In genomic region chr1:57492846-57493245, GRCh38 we compare ENCODE assay signal across 28 cellular contexts.
"Had no signal": no experiment of that assay in that cellular context is flagged by ENCODE, and none has a peak within 500 bp of the region (broad histone marks: within the 10 kb centered on the region; RNA-seq: fewer than 3 reads in every experiment).

No MANE protein-coding gene starts in this region.

- DNase-seq: effector CD4-positive, alpha-beta T cell; endodermal cell; erythroblast; foreskin keratinocyte; head of caudate nucleus; kidney; left cardiac atrium; left ventricle myocardium inferior; lower lobe of right lung; psoas muscle; retina; spleen; stimulated activated CD4-positive, alpha-beta T cell treated with anti-CD3 and anti-CD28 coated beads, Interleukin-15, amount 100 ng/mL, for 24 hours; stimulated activated CD4-positive, alpha-beta T cell treated with anti-CD3 and anti-CD28 coated beads, Interleukin-1b, Interleukin-23, amount 100 ng/mL, for 48 hours; stimulated activated CD4-positive, alpha-beta T cell treated with anti-CD3 and anti-CD28 coated beads, Interleukin-4, amount 100 ng/mL, for 24 hours; stimulated activated naive B cell treated with anti-CD40 and anti-IgM and Interleukin-4, amounts not matched to agents 10 μg/mL and 1 μg/mL and 100 μg/mL, for 72 hours; stimulated activated naive CD8-positive, alpha-beta T cell treated with anti-CD3 and anti-CD28 coated beads, Interleukin-15, amount 100 ng/mL, for 72 hours; testis; upper lobe of right lung had no signal

- H3K9ac ChIP-seq: parathyroid adenoma had no signal

- H3K9me3 Mint-ChIP-seq: endodermal cell, mesothelial cell of epicardium had no signal

- H3K4me2 ChIP-seq: hepatocyte had no signal

- H3K36me3 Mint-ChIP-seq: memory B cell; mesothelial cell of epicardium; natural killer cell treated with Interleukin-12 subunit alpha and Interleukin-12 subunit beta and Interleukin-15 and Interleukin-18, amount 100 ng/mL, for 72 hours; stimulated activated naive B cell treated with anti-CD40 and anti-IgM and Interleukin-4, amounts not matched to agents 10 μg/mL and 1 μg/mL and 100 μg/mL, for 72 hours had no signal

- H2AFZ ChIP-seq: hepatocyte, parathyroid adenoma had no signal

- FAIRE-seq: endothelial cell of umbilical vein, kidney had no signal

- H3K27me3 Mint-ChIP-seq: stimulated activated naive B cell treated with anti-CD40 and anti-IgM and Interleukin-4, amounts not matched to agents 10 μg/mL and 1 μg/mL and 100 μg/mL, for 72 hours; stimulated activated naive CD8-positive, alpha-beta T cell treated with anti-CD3 and anti-CD28 coated beads, Interleukin-15, amount 100 ng/mL, for 72 hours had no signal

- ATAC-seq: foreskin keratinocyte; left cardiac atrium; lower lobe of right lung; natural killer cell treated with Interleukin-12 subunit alpha and Interleukin-12 subunit beta and Interleukin-15 and Interleukin-18, amount 100 ng/mL, for 72 hours; psoas muscle; sciatic nerve; stimulated activated naive B cell treated with anti-CD40 and anti-IgM and Interleukin-4, amounts not matched to agents 10 μg/mL and 1 μg/mL and 100 μg/mL, for 72 hours; stimulated activated naive CD8-positive, alpha-beta T cell treated with anti-CD3 and anti-CD28 coated beads, Interleukin-15, amount 100 ng/mL, for 72 hours; upper lobe of right lung had no signal

- H3K79me2 ChIP-seq: hepatocyte, parathyroid adenoma had no signal

- H3K9me3 ChIP-seq: left ventricle myocardium inferior, lower lobe of right lung, psoas muscle, spleen, testis, tibial nerve, upper lobe of right lung, vagina had no signal

- H3K4me3 ChIP-seq: hepatocyte, left ventricle myocardium inferior, lower lobe of right lung, psoas muscle, spleen, testis, tibial nerve, upper lobe of right lung, vagina had no signal

- H3K36me3 ChIP-seq: left ventricle myocardium inferior, lower lobe of right lung, spleen, tibial nerve, upper lobe of right lung, vagina had no signal

- H3K4me1 ChIP-seq: lower lobe of right lung, parathyroid adenoma, psoas muscle, spleen, testis, upper lobe of right lung, vagina had no signal

- H3K4me3 Mint-ChIP-seq: endodermal cell; memory B cell; mesothelial cell of epicardium; natural killer cell treated with Interleukin-12 subunit alpha and Interleukin-12 subunit beta and Interleukin-15 and Interleukin-18, amount 100 ng/mL, for 72 hours; stimulated activated naive B cell treated with anti-CD40 and anti-IgM and Interleukin-4, amounts not matched to agents 10 μg/mL and 1 μg/mL and 100 μg/mL, for 72 hours; stimulated activated naive CD8-positive, alpha-beta T cell treated with anti-CD3 and anti-CD28 coated beads, Interleukin-15, amount 100 ng/mL, for 72 hours had no signal

- H3K4me1 Mint-ChIP-seq: memory B cell; mesothelial cell of epicardium; stimulated activated naive B cell treated with anti-CD40 and anti-IgM and Interleukin-4, amounts not matched to agents 10 μg/mL and 1 μg/mL and 100 μg/mL, for 72 hours; stimulated activated naive CD8-positive, alpha-beta T cell treated with anti-CD3 and anti-CD28 coated beads, Interleukin-15, amount 100 ng/mL, for 72 hours had no signal

- H3K27me3 ChIP-seq: hepatocyte, spleen, testis, tibial nerve, upper lobe of right lung, vagina had no signal

- H3K27ac ChIP-seq: foreskin keratinocyte, hepatocyte, left ventricle myocardium inferior, lower lobe of right lung, parathyroid adenoma, psoas muscle, spleen, testis, upper lobe of right lung, vagina had no signal

- H3K27ac Mint-ChIP-seq: endodermal cell; memory B cell; mesothelial cell of epicardium; natural killer cell treated with Interleukin-12 subunit alpha and Interleukin-12 subunit beta and Interleukin-15 and Interleukin-18, amount 100 ng/mL, for 72 hours; stimulated activated naive B cell treated with anti-CD40 and anti-IgM and Interleukin-4, amounts not matched to agents 10 μg/mL and 1 μg/mL and 100 μg/mL, for 72 hours; stimulated activated naive CD8-positive, alpha-beta T cell treated with anti-CD3 and anti-CD28 coated beads, Interleukin-15, amount 100 ng/mL, for 72 hours had no signal
